Comparison of ENCODE assay signal across 22 cellular contexts in the genomic region with DNA sequence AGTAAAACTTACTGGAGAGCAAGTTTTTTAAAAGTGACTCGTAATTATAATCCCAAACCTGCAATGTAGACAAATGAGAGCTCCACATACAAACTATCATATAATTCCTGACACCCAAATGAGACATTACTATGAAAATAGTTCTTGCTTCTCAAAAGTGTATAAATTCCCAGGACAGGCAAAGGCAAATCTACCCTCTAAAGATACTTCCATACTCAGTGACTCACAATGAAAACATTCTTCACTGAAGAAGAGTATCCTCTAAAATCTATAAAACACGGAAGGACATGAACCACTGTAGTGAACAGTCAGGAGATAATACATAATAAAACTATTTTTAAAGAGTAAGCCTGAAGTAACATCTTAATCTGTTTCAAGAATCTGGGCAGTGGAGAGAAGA.
"Had no signal": no experiment of that assay in that cellular context is flagged by ENCODE, and none has a peak within 500 bp of the region (broad histone marks: within the 10 kb centered on the region; RNA-seq: fewer than 3 reads in every experiment).

No MANE protein-coding gene starts in this region.

- FAIRE-seq: endothelial cell of umbilical vein, frontal cortex, kidney had no signal

- H3K27me3 ChIP-seq: body of pancreas, right atrium auricular region, tibial nerve, uterus had no signal

- ATAC-seq: activated CD8-positive, alpha-beta T cell treated with anti-CD3 and anti-CD28 coated beads for 36 hours; activated T-helper 17 cell treated with anti-CD3 and anti-CD28 coated beads, Interleukin-2, amount 50 U/mL, for 72 hours; body of pancreas had no signal

- H3K27ac ChIP-seq: body of pancreas, left ventricle myocardium inferior, prostate gland, right atrium auricular region, skin epidermis, tibial nerve, uterus had no signal

- H3K36me3 ChIP-seq: left ventricle myocardium inferior, prostate gland, right atrium auricular region, tibial nerve, uterus had no signal

- H3K4me3 ChIP-seq: body of pancreas, left ventricle myocardium inferior, prostate gland, right atrium auricular region, skin epidermis, tibial nerve, uterus had no signal

- DNase-seq: activated CD4-positive, alpha-beta T cell treated with anti-CD3 and anti-CD28 coated beads, Interleukin-2, amount 10 ng/mL, durations not matched to agents 24 days and 14 days; activated CD8-positive, alpha-beta T cell treated with anti-CD3 and anti-CD28 coated beads for 36 hours; activated naive CD4-positive, alpha-beta T cell treated with Interleukin-2 at 50 U/mL for 16 hours; activated naive CD8-positive, alpha-beta T cell treated with anti-CD3 and anti-CD28 coated beads, Interleukin-2, amount 10 ng/mL, durations not matched to agents 7 days and 5 days; activated T-cell treated with anti-CD3 and anti-CD28 coated beads, Interleukin-2, amount 50 U/mL, for 1 hour; amygdala; body of pancreas; cortex of kidney; effector CD4-positive, alpha-beta T cell; head of caudate nucleus; kidney; left ventricle myocardium inferior; naive B cell; T1000; uterus had no signal

- H3K9me3 ChIP-seq: body of pancreas, left ventricle myocardium inferior, prostate gland, right atrium auricular region, uterus had no signal

- H3K4me1 ChIP-seq: body of pancreas, prostate gland, tibial nerve, uterus had no signal
